In the genomic region with DNA sequence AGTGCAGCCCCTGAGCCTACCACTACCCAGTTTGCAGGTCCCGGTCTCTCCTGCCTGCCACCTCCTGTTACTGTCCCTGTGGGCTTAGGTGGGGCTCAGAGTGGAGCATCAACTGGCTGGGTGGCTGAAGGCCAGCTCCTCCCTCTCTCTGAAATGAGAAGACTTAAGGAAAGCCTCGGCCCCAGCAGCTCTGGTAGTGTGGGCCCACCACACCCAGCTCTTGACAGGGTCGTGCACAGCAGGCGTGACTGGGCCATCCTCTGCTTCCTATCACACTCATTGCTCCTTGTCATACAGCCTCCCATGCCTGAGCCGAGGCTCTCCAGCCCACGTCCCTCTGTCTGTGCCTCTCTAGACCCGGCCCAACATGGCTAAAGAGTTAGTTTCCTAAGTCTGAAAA, we compare ENCODE assay signal across 27 cellular contexts.
"Had no signal": no experiment of that assay in that cellular context is flagged by ENCODE, and none has a peak within 500 bp of the region (broad histone marks: within the 10 kb centered on the region; RNA-seq: fewer than 3 reads in every experiment).

No MANE protein-coding gene starts in this region.

- H3K27ac Mint-ChIP-seq: activated CD4-positive, alpha-beta memory T cell treated with anti-CD3 and anti-CD28 coated beads, Interleukin-2, amount 10 ng/mL, durations not matched to agents 7 days and 5 days; activated naive CD8-positive, alpha-beta T cell treated with anti-CD3 and anti-CD28 coated beads, Interleukin-2, amount 10 ng/mL, durations not matched to agents 7 days and 5 days; activated T-cell treated with anti-CD3 and anti-CD28 coated beads, Interleukin-2, amount 50 U/mL, for 24 hours; activated T-cell treated with anti-CD3 and anti-CD28 coated beads, Interleukin-2, amount 50 U/mL, for 72 hours; effector memory CD8-positive, alpha-beta T cell had no signal

- H3K9me3 Mint-ChIP-seq: activated CD4-positive, alpha-beta memory T cell treated with anti-CD3 and anti-CD28 coated beads, Interleukin-2, amount 10 ng/mL, durations not matched to agents 7 days and 5 days; activated CD4-positive, alpha-beta T cell treated with anti-CD3 and anti-CD28 coated beads, Interleukin-2, amount 10 ng/mL, durations not matched to agents 7 days and 5 days; activated naive CD4-positive, alpha-beta T cell treated with anti-CD3 and anti-CD28 coated beads, Interleukin-2, amount 10 ng/mL, durations not matched to agents 7 days and 5 days; activated naive CD4-positive, alpha-beta T cell treated with anti-CD3 and anti-CD28 coated beads, Interleukin-2, amount 50 U/mL, for 72 hours; activated naive CD8-positive, alpha-beta T cell treated with anti-CD3 and anti-CD28 coated beads, Interleukin-2, amount 10 ng/mL, durations not matched to agents 7 days and 5 days; activated T-cell treated with anti-CD3 and anti-CD28 coated beads, Interleukin-2, amount 50 U/mL, for 72 hours had no signal

- H3K4me1 Mint-ChIP-seq: activated CD4-positive, alpha-beta memory T cell treated with anti-CD3 and anti-CD28 coated beads, Interleukin-2, amount 10 ng/mL, durations not matched to agents 7 days and 5 days; activated CD4-positive, alpha-beta T cell treated with anti-CD3 and anti-CD28 coated beads, Interleukin-2, amount 10 ng/mL, durations not matched to agents 7 days and 5 days; activated naive CD4-positive, alpha-beta T cell treated with anti-CD3 and anti-CD28 coated beads, Interleukin-2, amount 10 ng/mL, durations not matched to agents 7 days and 5 days; activated naive CD8-positive, alpha-beta T cell treated with anti-CD3 and anti-CD28 coated beads, Interleukin-2, amount 10 ng/mL, durations not matched to agents 7 days and 5 days had no signal

- H3K27me3 Mint-ChIP-seq: activated CD4-positive, alpha-beta T cell treated with anti-CD3 and anti-CD28 coated beads, Interleukin-2, amount 10 ng/mL, durations not matched to agents 7 days and 5 days; activated naive CD8-positive, alpha-beta T cell treated with anti-CD3 and anti-CD28 coated beads, Interleukin-2, amount 10 ng/mL, durations not matched to agents 7 days and 5 days; activated T-cell treated with anti-CD3 and anti-CD28 coated beads, Interleukin-2, amount 50 U/mL, for 24 hours had no signal

- H3K27me3 ChIP-seq: foreskin keratinocyte, gastrocnemius medialis had no signal

- H3K36me3 ChIP-seq: esophagus muscularis mucosa, gastrocnemius medialis had no signal

- H3K4me3 ChIP-seq: esophagus muscularis mucosa, gastrocnemius medialis had no signal

- H3K4me3 Mint-ChIP-seq: activated CD4-positive, alpha-beta memory T cell treated with anti-CD3 and anti-CD28 coated beads, Interleukin-2, amount 10 ng/mL, durations not matched to agents 7 days and 5 days; activated CD4-positive, alpha-beta T cell treated with anti-CD3 and anti-CD28 coated beads, Interleukin-2, amount 10 ng/mL, durations not matched to agents 7 days and 5 days; activated naive CD4-positive, alpha-beta T cell treated with anti-CD3 and anti-CD28 coated beads, Interleukin-2, amount 10 ng/mL, durations not matched to agents 7 days and 5 days; activated naive CD8-positive, alpha-beta T cell treated with anti-CD3 and anti-CD28 coated beads, Interleukin-2, amount 10 ng/mL, durations not matched to agents 7 days and 5 days; activated T-cell treated with anti-CD3 and anti-CD28 coated beads, Interleukin-2, amount 50 U/mL, for 24 hours; activated T-cell treated with anti-CD3 and anti-CD28 coated beads, Interleukin-2, amount 50 U/mL, for 72 hours; effector memory CD8-positive, alpha-beta T cell had no signal

- H3K9me3 ChIP-seq: gastrocnemius medialis had no signal

- H3K4me1 ChIP-seq: esophagus muscularis mucosa, foreskin keratinocyte, gastrocnemius medialis had no signal

- FAIRE-seq: astrocyte, colon had no signal

- ATAC-seq: activated naive CD4-positive, alpha-beta T cell treated with anti-CD3 and anti-CD28 coated beads, Interleukin-2, amount 50 U/mL, for 72 hours; activated T-cell treated with anti-CD3 and anti-CD28 coated beads, Interleukin-2, amount 50 U/mL, for 72 hours; effector memory CD8-positive, alpha-beta T cell; foreskin keratinocyte; gastrocnemius medialis had no signal

- DNase-seq: activated CD4-positive, alpha-beta memory T cell treated with anti-CD3 and anti-CD28 coated beads, Interleukin-2, amount 10 ng/mL, durations not matched to agents 7 days and 5 days; activated CD4-positive, alpha-beta T cell treated with anti-CD3 and anti-CD28 coated beads for 1 hour; activated CD4-positive, alpha-beta T cell treated with anti-CD3 and anti-CD28 coated beads for 4 hours; activated CD4-positive, alpha-beta T cell treated with anti-CD3 and anti-CD28 coated beads, Interleukin-2, amount 10 ng/mL, durations not matched to agents 7 days and 5 days; activated CD4-positive, alpha-beta T cell treated with anti-CD3 and anti-CD28 coated beads, Interleukin-2, amount 50 U/mL, for 4 hours; activated CD8-positive, alpha-beta memory T cell treated with anti-CD3 and anti-CD28 coated beads, Interleukin-2, amount 50 U/mL, for 48 hours; activated gamma-delta T cell; activated naive CD4-positive, alpha-beta T cell; activated naive CD4-positive, alpha-beta T cell treated with anti-CD3 and anti-CD28 coated beads, Interleukin-2, amount 10 ng/mL, durations not matched to agents 7 days and 5 days; activated naive CD8-positive, alpha-beta T cell treated with anti-CD3 and anti-CD28 coated beads, Interleukin-2, amount 10 ng/mL, durations not matched to agents 7 days and 5 days; activated T-cell treated with anti-CD3 and anti-CD28 coated beads for 4 hours; activated T-cell treated with anti-CD3 and anti-CD28 coated beads, Interleukin-2, amount 50 U/mL, for 24 hours; activated T-cell treated with anti-CD3 and anti-CD28 coated beads, Interleukin-2, amount 50 U/mL, for 72 hours; caudate nucleus; cortex of kidney; dermis blood vessel endothelial cell; effector CD4-positive, alpha-beta T cell; effector memory CD8-positive, alpha-beta T cell; erythroblast; foreskin keratinocyte; gastrocnemius medialis; glutamatergic neuron; T-helper 2 cell had no signal

- H3K36me3 Mint-ChIP-seq: activated naive CD4-positive, alpha-beta T cell treated with anti-CD3 and anti-CD28 coated beads, Interleukin-2, amount 10 ng/mL, durations not matched to agents 7 days and 5 days; activated naive CD4-positive, alpha-beta T cell treated with anti-CD3 and anti-CD28 coated beads, Interleukin-2, amount 50 U/mL, for 72 hours; activated naive CD8-positive, alpha-beta T cell treated with anti-CD3 and anti-CD28 coated beads, Interleukin-2, amount 10 ng/mL, durations not matched to agents 7 days and 5 days had no signal

- H3K27ac ChIP-seq: esophagus muscularis mucosa, foreskin keratinocyte, gastrocnemius medialis had no signal
